ENCODE assay signal across 12 cellular contexts in the genomic region with DNA sequence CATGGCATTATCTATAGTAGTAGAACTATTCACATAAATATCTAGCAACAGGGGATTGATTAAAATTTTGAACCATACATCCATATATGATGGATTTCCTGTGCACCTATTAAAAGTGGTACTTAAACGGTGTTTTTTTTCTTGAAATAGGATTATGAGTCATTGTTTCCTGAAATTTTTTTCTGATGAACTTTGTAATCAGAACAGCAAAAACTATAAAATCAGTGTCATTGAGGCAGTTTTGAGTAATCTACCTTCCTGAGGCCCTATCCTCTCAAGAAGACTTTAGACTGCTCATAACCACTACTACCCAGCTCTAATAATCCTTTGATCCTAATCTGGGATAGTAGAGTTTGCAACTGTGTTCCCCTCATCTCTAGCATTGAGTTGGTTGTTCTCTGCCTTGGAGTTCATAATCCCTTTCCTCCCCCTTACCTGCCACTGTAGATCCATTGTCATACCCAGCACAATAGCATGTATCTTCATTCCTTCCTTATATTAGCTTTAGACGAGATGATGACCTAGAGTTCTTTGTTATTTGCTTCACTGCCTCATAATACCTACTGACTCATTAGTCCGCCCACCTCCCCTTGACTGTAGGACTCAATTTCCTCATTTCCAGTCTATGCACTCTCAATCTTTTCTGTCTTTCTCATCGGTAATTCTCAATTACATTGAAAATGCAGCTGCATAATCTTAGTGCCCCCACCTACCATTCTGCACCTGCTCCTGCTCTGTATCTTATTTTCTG.
A peak's percentile ranks its signal among the peaks of the same experiment; 100 is the strongest.
DNase-seq lines count a peak whose midpoint lies in the region; ATAC-seq and TF ChIP-seq lines count a peak whose summit lies in the region.
"Had no signal": no experiment of that assay in that cellular context is flagged by ENCODE, and none has a peak within 500 bp of the region (broad histone marks: within the 10 kb centered on the region; RNA-seq: fewer than 3 reads in every experiment).

No MANE protein-coding gene starts in this region.

- TF ChIP-seq CTCF in gastroesophageal sphincter (IDR thresholded peaks at IDR 0.05): no peak

- H3K9ac ChIP-seq in Karpas-422 (ENCODE audit: low read length): no peak overlapping the region

- 77 to 87% methylated on average over 4 of the region's 4 CpGs for WGBS in gastroesophageal sphincter (ENCODE audit: low coverage in 1 of 2), 2 donors
- 90 to 95% methylated on average over 4 of the region's 4 CpGs for WGBS in aorta, 2 donors

- H3K27me3 ChIP-seq in Karpas-422 (ENCODE audit: low read length) (no peaks in the 10 kb centered on the region), gastroesophageal sphincter (no peaks in the 10 kb centered on the region), aorta (ENCODE audit: control insufficient read depth in 1 of 2, insufficient read depth in 2 of 2, low read length in 1 of 2) (no peaks in the 10 kb centered on the region)
- H3K27me3 ChIP-seq: SJSA1 had no signal

- H3K4me2 ChIP-seq in Karpas-422 (ENCODE audit: low read depth, low read length, poor library complexity, severe bottlenecking): no peak overlapping the region

- DNase-seq in activated CD4-positive, CD25-positive, alpha-beta regulatory T cell (lab: John Stamatoyannopoulos, UW): no peak
- DNase-seq in Karpas-422 (no peak), dermis blood vessel endothelial cell (peak; percentile 50), germinal center (ENCODE audit: low spot score) (no peak), aorta (no peak)
- DNase-seq in stimulated activated CD4-positive, alpha-beta T cell treated with anti-CD3 and anti-CD28 coated beads, Interleukin-2, amount 100 ng/mL, for 4 hours (ENCODE audit: low read depth): peak; percentile 13
- DNase-seq: Calu3, cortex of kidney, NCI-H748 treated with DMSO at 0.1 percent for 48 hours had no signal

- no peak for TF ChIP-seq EP300 in gastroesophageal sphincter (IDR thresholded peaks at IDR 0.05)

- peak; percentile 91 for ATAC-seq in activated CD4-positive, CD25-positive, alpha-beta regulatory T cell treated with anti-CD3 and anti-CD28 coated beads, Interleukin-2, amount 50 U/mL, for 24 hours
- ATAC-seq in gastroesophageal sphincter (no peak), aorta (ENCODE audit: low FRiP score) (no peak)

- no peaks in the 10 kb centered on the region for H3K9me2 ChIP-seq in Karpas-422 (replicated peaks; ENCODE audit: insufficient read depth, low read length)

- intact Hi-C loops in aorta (cut with DNase I): no loop called here

- H3K9me3 ChIP-seq in Karpas-422 (ENCODE audit: low read length): no peaks in the 10 kb centered on the region
- H3K9me3 ChIP-seq in gastroesophageal sphincter: no peaks in the 10 kb centered on the region
- no peaks in the 10 kb centered on the region for H3K9me3 ChIP-seq in aorta (ENCODE audit: control insufficient read depth, low read length)
- H3K9me3 ChIP-seq: SJSA1 had no signal

- no peak overlapping the region for H2AFZ ChIP-seq in Karpas-422 (ENCODE audit: low read length)

- 0 out of 2 replicates have a peak, but pooled peaks cover 2% of the 10 kb centered on the region for H3K36me3 ChIP-seq in Karpas-422 (ENCODE audit: insufficient read depth, low read length)
- H3K36me3 ChIP-seq in gastroesophageal sphincter: no peaks in the 10 kb centered on the region
- H3K36me3 ChIP-seq in aorta (ENCODE audit: control insufficient read depth in 1 of 2, insufficient read depth in 2 of 2, low read length in 1 of 2): no peaks in the 10 kb centered on the region

- peaks cover 92% of the 10 kb centered on the region for H3K79me2 ChIP-seq in Karpas-422 (ENCODE audit: low read length)

- TF ChIP-seq POLR2A in gastroesophageal sphincter (IDR thresholded peaks at IDR 0.05): no peak

- H3K27ac ChIP-seq in Karpas-422 (ENCODE audit: low read length) (peak overlapping the region; percentile 36; the same call in 1 of the 2 replicates), gastroesophageal sphincter (no peak overlapping the region), aorta (ENCODE audit: low read depth in 1 of 2, low read length in 2 of 2) (no peak overlapping the region)
- H3K27ac ChIP-seq: SJSA1 had no signal

- H3K4me1 ChIP-seq in Karpas-422 (ENCODE audit: low read length) (peaks cover 64% of the 10 kb centered on the region), gastroesophageal sphincter (peaks cover 0 to 13% (median 0%) of the 10 kb centered on the region in 3 donors), aorta (ENCODE audit: control insufficient read depth in 1 of 2, insufficient read depth in 2 of 2, low read length in 2 of 2) (peaks cover 0 to 6% of the 10 kb centered on the region in 2 donors)

- peaks cover 3% of the 10 kb centered on the region; the same call in 1 of the 2 replicates for H4K20me1 ChIP-seq in Karpas-422 (ENCODE audit: insufficient read depth, low read depth, low read length)

- H3K4me3 ChIP-seq in Karpas-422 (ENCODE audit: low read length) (no peak overlapping the region), gastroesophageal sphincter (no peak overlapping the region), aorta (ENCODE audit: low read length in 2 of 2) (no peak overlapping the region)
- H3K4me3 ChIP-seq: SJSA1 had no signal

Comparison
In these comparisons a context has a peak if more than half of its experiments do, and no peak if none do; other contexts are left out.
1. ATAC-seq: peak in activated CD4-positive, CD25-positive, alpha-beta regulatory T cell treated with anti-CD3 and anti-CD28 coated beads, Interleukin-2, amount 50 U/mL, for 24 hours (2 of 2); none in gastroesophageal sphincter (single experiment) and aorta (single experiment).
2. DNase-seq: peak in dermis blood vessel endothelial cell (single experiment) and stimulated activated CD4-positive, alpha-beta T cell treated with anti-CD3 and anti-CD28 coated beads, Interleukin-2, amount 100 ng/mL, for 4 hours (single experiment); none in activated CD4-positive, CD25-positive, alpha-beta regulatory T cell (0 of 4), Karpas-422 (single experiment), germinal center (single experiment) and aorta (0 of 2).